Comparison of ENCODE assay signal across 22 cellular contexts in the genomic region with DNA sequence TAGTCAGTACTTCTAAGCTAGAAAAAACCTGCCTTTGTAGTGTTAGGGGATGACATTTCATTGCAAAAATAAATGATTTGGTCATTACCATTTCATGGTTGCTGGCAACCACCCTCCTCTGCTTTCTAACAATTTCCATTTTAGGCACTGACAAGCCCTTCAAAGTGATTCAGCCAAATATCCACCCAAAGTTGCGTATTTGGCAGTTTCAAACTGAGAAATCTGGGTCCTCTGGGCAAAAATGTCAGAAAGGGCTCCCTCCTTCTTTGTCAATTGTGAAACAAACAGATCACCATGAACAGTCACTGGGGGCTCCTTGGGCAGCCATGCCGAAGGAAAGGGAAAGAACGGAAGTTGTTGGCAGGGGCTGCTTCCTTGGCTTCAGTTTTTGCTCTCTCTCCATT. TPM values are rescaled to one million over a fixed set of nuclear protein-coding genes. Genes with fewer than 3 reads are reported as not detected.
DNase-seq lines count a peak whose midpoint lies in the region; ATAC-seq and TF ChIP-seq lines count a peak whose summit lies in the region.
"Had no signal": no experiment of that assay in that cellular context is flagged by ENCODE, and none has a peak within 500 bp of the region (broad histone marks: within the 10 kb centered on the region; RNA-seq: fewer than 3 reads in every experiment).

No MANE protein-coding gene starts in this region.

- H3K4me1 ChIP-seq in IMR-90 (ENCODE audit: control insufficient read depth, insufficient read depth, low read length): peaks cover 16% of the 10 kb centered on the region
- H3K4me1 ChIP-seq: prostate gland had no signal

- H2AK5ac ChIP-seq in IMR-90 (ENCODE audit: low read depth, low read length): 0 out of 2 replicates have a peak overlapping the region, but pooled peaks have one; percentile 35

- TF ChIP-seq RAD21 in IMR-90 (IDR thresholded peaks at IDR 0.05; ENCODE audit: low read length): no peak

- H3K27me3 ChIP-seq in IMR-90 (ENCODE audit: control insufficient read depth, insufficient read depth, low read length): no peaks in the 10 kb centered on the region

- H3K9me3 Mint-ChIP-seq in activated naive CD8-positive, alpha-beta T cell treated with anti-CD3 and anti-CD28 coated beads, Interleukin-2, amount 50 U/mL, for 24 hours: no peaks in the 10 kb centered on the region
- H3K9me3 Mint-ChIP-seq in activated naive CD8-positive, alpha-beta T cell treated with anti-CD3 and anti-CD28 coated beads for 36 hours: no peaks in the 10 kb centered on the region
- H3K9me3 Mint-ChIP-seq in stimulated activated effector memory CD8-positive, alpha-beta T cell treated with anti-CD3 and anti-CD28 coated beads, Interleukin-12 subunit alpha, Interleukin-12 subunit beta, amount 100 ng/mL, for 72 hours: no peaks in the 10 kb centered on the region

- H3K56ac ChIP-seq in IMR-90 (ENCODE audit: extremely low read depth, insufficient read depth, low read length): no peak overlapping the region

- no peak for TF ChIP-seq POLR2A in IMR-90 (IDR thresholded peaks at IDR 0.05; ENCODE audit: low read depth, low read length)

- no peaks in the 10 kb centered on the region for H3K9me3 ChIP-seq in IMR-90 (ENCODE audit: control insufficient read depth, insufficient read depth, low read length)
- H3K9me3 ChIP-seq: prostate gland had no signal

- no peaks in the 10 kb centered on the region for H3K79me1 ChIP-seq in IMR-90 (ENCODE audit: low read depth in 1 of 2, low read length in 2 of 2)

- H3K9ac ChIP-seq in IMR-90 (ENCODE audit: low read depth, low read length): no peak overlapping the region

- H4K8ac ChIP-seq in IMR-90 (ENCODE audit: low read depth in 2 of 2, low read length in 2 of 2): no peak overlapping the region; a peak in 1 of 4 replicates

- peak overlapping the region; percentile 38; the same call in 1 of the 2 replicates for H2BK20ac ChIP-seq in IMR-90 (ENCODE audit: low read depth, low read length)

- H3K4me3 ChIP-seq in IMR-90 (ENCODE audit: insufficient read depth, low read depth, low read length) (no peak overlapping the region), fibroblast of mammary gland (ENCODE audit: control insufficient read depth, low read depth, low read length) (no peak overlapping the region)
- H3K4me3 ChIP-seq: prostate gland had no signal

- no peaks in the 10 kb centered on the region for H3K36me3 Mint-ChIP-seq in activated naive CD8-positive, alpha-beta T cell treated with anti-CD3 and anti-CD28 coated beads, Interleukin-2, amount 50 U/mL, for 24 hours (ENCODE audit: low read depth)
- no peaks in the 10 kb centered on the region for H3K36me3 Mint-ChIP-seq in activated naive CD8-positive, alpha-beta T cell treated with anti-CD3 and anti-CD28 coated beads for 36 hours
- no peaks in the 10 kb centered on the region for H3K36me3 Mint-ChIP-seq in stimulated activated effector memory CD8-positive, alpha-beta T cell treated with anti-CD3 and anti-CD28 coated beads, Interleukin-12 subunit alpha, Interleukin-12 subunit beta, amount 100 ng/mL, for 72 hours
- H3K36me3 Mint-ChIP-seq: mesothelial cell of epicardium had no signal

- H3K14ac ChIP-seq in IMR-90 (replicated peaks; ENCODE audit: low read depth, low read length): no peak overlapping the region

- no TSS peak for BruUV-seq in IMR-90 (replicated peaks; lab: Mats Ljungman, UMichigan)

- no peak overlapping the region for H3K23ac ChIP-seq in IMR-90 (ENCODE audit: low read depth, low read length)

- TF ChIP-seq CTCF in IMR-90 (conservative IDR thresholded peaks at IDR 0.05; ENCODE audit: low read depth, low read length) (no peak), fibroblast of mammary gland (conservative IDR thresholded peaks at IDR 0.05; ENCODE audit: control insufficient read depth, insufficient read depth, low read depth, low read length) (no peak)

- no peak overlapping the region for H3K18ac ChIP-seq in IMR-90 (ENCODE audit: low read depth, low read length)

- H4K91ac ChIP-seq in IMR-90 (ENCODE audit: insufficient read depth, low read depth, low read length): 0 out of 2 replicates have a peak overlapping the region, but pooled peaks have one; percentile 52

- H3K4me1 Mint-ChIP-seq in activated naive CD8-positive, alpha-beta T cell treated with anti-CD3 and anti-CD28 coated beads, Interleukin-2, amount 50 U/mL, for 24 hours: peaks cover 35% of the 10 kb centered on the region
- H3K4me1 Mint-ChIP-seq in activated naive CD8-positive, alpha-beta T cell treated with anti-CD3 and anti-CD28 coated beads for 36 hours: peaks cover 9% of the 10 kb centered on the region
- H3K4me1 Mint-ChIP-seq in stimulated activated effector memory CD8-positive, alpha-beta T cell treated with anti-CD3 and anti-CD28 coated beads, Interleukin-12 subunit alpha, Interleukin-12 subunit beta, amount 100 ng/mL, for 72 hours: peaks cover 5% of the 10 kb centered on the region

- no peaks in the 10 kb centered on the region for H3K36me3 ChIP-seq in IMR-90 (ENCODE audit: control insufficient read depth, insufficient read depth, low read length)
- H3K36me3 ChIP-seq: prostate gland had no signal

- no peak overlapping the region; the same call in 1 of the 2 replicates for H3K27ac ChIP-seq in IMR-90 (ENCODE audit: insufficient read depth, low read length)
- H3K27ac ChIP-seq: prostate gland had no signal

- dilution Hi-C loops in IMR-90 (cut with HindIII; ENCODE audit: low sequenced_read_pairs, unreplicated experiment): no loop called here

- ATAC-seq in activated naive CD8-positive, alpha-beta T cell treated with anti-CD3 and anti-CD28 coated beads, Interleukin-2, amount 50 U/mL, for 24 hours: peak; percentile 62
- no peak for ATAC-seq in IMR-90 (ENCODE audit: low read depth)
- ATAC-seq in stimulated activated effector memory CD8-positive, alpha-beta T cell treated with anti-CD3 and anti-CD28 coated beads, Interleukin-12 subunit alpha, Interleukin-12 subunit beta, amount 100 ng/mL, for 72 hours: peak; percentile 76
- no peak for ATAC-seq in HG02642 (IDR thresholded peaks at IDR 0.05; ENCODE audit: poor library complexity, unreplicated experiment)
- no peak for ATAC-seq in HG03378 (IDR thresholded peaks at IDR 0.05; ENCODE audit: unreplicated experiment)

- intact Hi-C loops in IMR-90 (cut with micrococcal nuclease): no loop called here

- no peak overlapping the region for H2BK5ac ChIP-seq in IMR-90 (ENCODE audit: low read depth, low read length, poor library complexity, severe bottlenecking)

- no peak for DNase-seq in activated naive CD8-positive, alpha-beta T cell treated with anti-CD3 and anti-CD28 coated beads, Interleukin-2, amount 50 U/mL, for 24 hours
- no peak for DNase-seq in activated naive CD8-positive, alpha-beta T cell treated with anti-CD3 and anti-CD28 coated beads for 36 hours
- DNase-seq in IMR-90: no peak
- peak; percentile 72 for DNase-seq in fibroblast of mammary gland (ENCODE audit: low read depth)
- no peak for DNase-seq in stimulated activated effector memory CD8-positive, alpha-beta T cell treated with anti-CD3 and anti-CD28 coated beads, Interleukin-12 subunit alpha, Interleukin-12 subunit beta, amount 100 ng/mL, for 72 hours (ENCODE audit: low spot score in 2 of 2)
- DNase-seq in NCI-H146 (lab: John Stamatoyannopoulos, UW): no peak
- DNase-seq: activated CD8-positive, alpha-beta memory T cell treated with anti-CD3 and anti-CD28 coated beads for 24 hours; amygdala; cerebellar nuclear complex; COR-L47; effector memory CD4-positive, alpha-beta T cell; H9; kidney glomerular epithelial cell; MM.1S; NCI-H1694; NCI-H446 treated with DMSO at 0.1 percent for 48 hours; stimulated activated naive CD4-positive, alpha-beta T cell treated with Interleukin-2 at 50 U/mL for 16 hours had no signal

- H2BK120ac ChIP-seq in IMR-90 (ENCODE audit: low read depth, low read length): peak overlapping the region; percentile 64

- H2AFZ ChIP-seq in IMR-90 (replicated peaks; ENCODE audit: low read length, poor library complexity): no peak overlapping the region

- H3K4me3 Mint-ChIP-seq in activated naive CD8-positive, alpha-beta T cell treated with anti-CD3 and anti-CD28 coated beads, Interleukin-2, amount 50 U/mL, for 24 hours: no peak overlapping the region
- H3K4me3 Mint-ChIP-seq in activated naive CD8-positive, alpha-beta T cell treated with anti-CD3 and anti-CD28 coated beads for 36 hours: no peak overlapping the region
- no peak overlapping the region for H3K4me3 Mint-ChIP-seq in stimulated activated effector memory CD8-positive, alpha-beta T cell treated with anti-CD3 and anti-CD28 coated beads, Interleukin-12 subunit alpha, Interleukin-12 subunit beta, amount 100 ng/mL, for 72 hours
- H3K4me3 Mint-ChIP-seq: H9, mesothelial cell of epicardium, nephron had no signal

- H2BK15ac ChIP-seq in IMR-90 (ENCODE audit: low read depth, low read length): peak overlapping the region; percentile 7; the same call in 2 of the 3 replicates

- no peak overlapping the region for H2AK9ac ChIP-seq in IMR-90 (replicated peaks; ENCODE audit: low read depth, low read length, poor library complexity)

- WGBS in IMR-90 (ENCODE audit: extremely low coverage in 2 of 2, insufficient read length in 1 of 2), 2 experiments: no CpG with 5 or more reads among the region's 3 CpGs

- peaks cover 6% of the 10 kb centered on the region; the same call in 1 of the 2 replicates for H3K9me1 ChIP-seq in IMR-90 (ENCODE audit: insufficient read depth, low read length)

- no peak overlapping the region for H3K4me2 ChIP-seq in IMR-90 (ENCODE audit: low read depth, low read length)

- no peaks in the 10 kb centered on the region for H4K20me1 ChIP-seq in IMR-90 (ENCODE audit: insufficient read depth, low read length)

- CTCF ChIA-PET in IMR-90 (lab: Yijun Ruan, JAX): no interaction called here

- H4K5ac ChIP-seq in IMR-90 (ENCODE audit: low read depth, low read length): 0 out of 2 replicates have a peak overlapping the region, but pooled peaks have one; percentile 41

- peak overlapping the region; percentile 33 for H3K4ac ChIP-seq in IMR-90 (ENCODE audit: low read depth, low read length)

- POLR2A ChIA-PET in IMR-90 (lab: Charles Lee; ENCODE audit: unreplicated experiment): no interaction called here

- H3K27me3 Mint-ChIP-seq in activated naive CD8-positive, alpha-beta T cell treated with anti-CD3 and anti-CD28 coated beads, Interleukin-2, amount 50 U/mL, for 24 hours: peaks cover 6% of the 10 kb centered on the region
- H3K27me3 Mint-ChIP-seq in activated naive CD8-positive, alpha-beta T cell treated with anti-CD3 and anti-CD28 coated beads for 36 hours: peaks cover 26% of the 10 kb centered on the region

- in situ Hi-C loops in IMR-90 (cut with MboI; ENCODE audit: low sequenced_read_pairs): no loop called here

- H3K27ac Mint-ChIP-seq in activated naive CD8-positive, alpha-beta T cell treated with anti-CD3 and anti-CD28 coated beads, Interleukin-2, amount 50 U/mL, for 24 hours: peak overlapping the region; percentile 70
- H3K27ac Mint-ChIP-seq in activated naive CD8-positive, alpha-beta T cell treated with anti-CD3 and anti-CD28 coated beads for 36 hours: no peak overlapping the region
- H3K27ac Mint-ChIP-seq in stimulated activated effector memory CD8-positive, alpha-beta T cell treated with anti-CD3 and anti-CD28 coated beads, Interleukin-12 subunit alpha, Interleukin-12 subunit beta, amount 100 ng/mL, for 72 hours: no peak overlapping the region
- H3K27ac Mint-ChIP-seq: H9, mesothelial cell of epicardium had no signal

RNA-seq across cellular contexts. Expression of a gene that starts 33.0 kb away (rescaled TPM):
- not detected for total RNA-seq in activated naive CD8-positive, alpha-beta T cell treated with anti-CD3 and anti-CD28 coated beads for 36 hours
- total RNA-seq in IMR-90 (2012; rRNA removed): 0.28 and 0.36 TPM in 2 replicates
- 0.65 and 0.74 TPM in 2 replicates for polyA plus RNA-seq in IMR-90 (2012; rRNA removed)
- 0.15 and 0.66 TPM in 2 replicates for polyA plus RNA-seq in IMR-90 (2012; cell fraction: cytosol; rRNA removed)
- polyA plus RNA-seq in IMR-90 (2012; cell fraction: nucleus; rRNA removed; ENCODE audit: low replicate concordance): 0.16 and 0.36 TPM in 2 replicates

Comparison
In these comparisons a context has a peak if more than half of its experiments do, and no peak if none do; other contexts are left out.
1. ATAC-seq: peak in activated naive CD8-positive, alpha-beta T cell treated with anti-CD3 and anti-CD28 coated beads, Interleukin-2, amount 50 U/mL, for 24 hours (single experiment) and stimulated activated effector memory CD8-positive, alpha-beta T cell treated with anti-CD3 and anti-CD28 coated beads, Interleukin-12 subunit alpha, Interleukin-12 subunit beta, amount 100 ng/mL, for 72 hours (single experiment); none in IMR-90 (single experiment), HG02642 (single experiment) and HG03378 (single experiment).